ENCODE assay signal across 13 cellular contexts in genomic region chr19:17264641-17264979, GRCh38. TPM values are rescaled to one million over a fixed set of nuclear protein-coding genes. Genes with fewer than 3 reads are reported as not detected.
DNase-seq lines count a peak whose midpoint lies in the region; ATAC-seq and TF ChIP-seq lines count a peak whose summit lies in the region.
"Had no signal": no experiment of that assay in that cellular context is flagged by ENCODE, and none has a peak within 500 bp of the region (broad histone marks: within the 10 kb centered on the region; RNA-seq: fewer than 3 reads in every experiment).

Gene USHBP1, minus strand, starts transcription at chr19:17264745. Its CDS starts 446 bp downstream, at chr19:17264299.

- no peak for ATAC-seq in left lung
- ATAC-seq in GM18861 (IDR thresholded peaks at IDR 0.05; ENCODE audit: unreplicated experiment), result no peak

- intact Hi-C loops in ascending aorta (cut with DNase I), result loop anchor here (10.0 kb wide), 1 partner anchor 200 kb away; the partner anchor contains the start of gene NXNL1
- intact Hi-C loops in left lung (cut with DNase I), result no loop called here

- peaks cover 0 to 10% of the 10 kb centered on the region in 2 donors for H3K36me3 ChIP-seq in ascending aorta
- peaks cover 0 to 13% of the 10 kb centered on the region in 2 donors for H3K36me3 ChIP-seq in left lung
- H3K36me3 ChIP-seq in stomach smooth muscle (ENCODE audit: control insufficient read depth in 2 of 2, insufficient read depth in 2 of 2, low read length in 2 of 2), result no peaks in the 10 kb centered on the region

- peaks cover 5 to 6% of the 10 kb centered on the region in 2 donors for H3K4me1 ChIP-seq in ascending aorta
- peaks cover 6 to 18% of the 10 kb centered on the region in 2 donors for H3K4me1 ChIP-seq in left lung
- peaks cover 14% of the 10 kb centered on the region for H3K4me1 ChIP-seq in stomach smooth muscle (ENCODE audit: control insufficient read depth, insufficient read depth, low read length)

- H3K27ac Mint-ChIP-seq in T-helper 1 cell treated with Interleukin-12 subunit alpha and Interleukin-12 subunit beta and Interleukin-4 antibody, amounts not matched to agents 30 μg/mL and 1 μg/mL, for 36 hours, result peak within 1 kb of the TSS; percentile 61

- H3K27ac ChIP-seq in ascending aorta (no peak within 1 kb of the TSS), left lung (peak within 1 kb of the TSS; percentile 57 to 74), stomach smooth muscle (ENCODE audit: low read length) (no peak within 1 kb of the TSS)
- H3K27ac ChIP-seq: 22Rv1 had no signal

- H3K27me3 ChIP-seq in ascending aorta, result no peaks in the 10 kb centered on the region
- H3K27me3 ChIP-seq in left lung, result no peaks in the 10 kb centered on the region
- H3K27me3 ChIP-seq in stomach smooth muscle (ENCODE audit: control insufficient read depth in 1 of 2, insufficient read depth in 2 of 2, low read length in 2 of 2), result no peaks in the 10 kb centered on the region

- no peak within 1 kb of the TSS for H3K9ac ChIP-seq in stomach smooth muscle (ENCODE audit: low read length in 2 of 2)

- TF ChIP-seq CTCF in ascending aorta (IDR thresholded peaks at IDR 0.05) (no peak), left lung (IDR thresholded peaks at IDR 0.05) (no peak)

- H3K27me3 Mint-ChIP-seq in T-helper 1 cell treated with Interleukin-12 subunit alpha and Interleukin-12 subunit beta and Interleukin-4 antibody, amounts not matched to agents 30 μg/mL and 1 μg/mL, for 36 hours (ENCODE audit: low read depth), result peaks cover 4% of the 10 kb centered on the region

- H3K4me3 ChIP-seq in ascending aorta (peak within 1 kb of the TSS in 1 of 2 donors; percentile 33), left lung (peak within 1 kb of the TSS in 1 of 2 donors; percentile 44), stomach smooth muscle (ENCODE audit: low read length in 2 of 2) (peak within 1 kb of the TSS; percentile 25 to 49)

- peaks cover 16% of the 10 kb centered on the region for H3K4me1 Mint-ChIP-seq in T-helper 1 cell treated with Interleukin-12 subunit alpha and Interleukin-12 subunit beta and Interleukin-4 antibody, amounts not matched to agents 30 μg/mL and 1 μg/mL, for 36 hours (ENCODE audit: low read depth)

- DNase-seq in T-helper 1 cell, result no peak
- no peak for DNase-seq in ascending aorta (ENCODE audit: low spot score in 2 of 2)
- no peak for DNase-seq in left lung
- DNase-seq in medulla oblongata (ENCODE audit: extremely low spot score), result no peak
- DNase-seq in DMS53 (lab: John Stamatoyannopoulos, UW), result no peak
- DNase-seq: DND-41, NCI-H446 treated with DMSO at 0.1 percent for 48 hours had no signal

- H3K36me3 Mint-ChIP-seq in T-helper 1 cell treated with Interleukin-12 subunit alpha and Interleukin-12 subunit beta and Interleukin-4 antibody, amounts not matched to agents 30 μg/mL and 1 μg/mL, for 36 hours (ENCODE audit: low read depth), result no peaks in the 10 kb centered on the region

- H3K9me3 ChIP-seq in ascending aorta, result no peaks in the 10 kb centered on the region
- H3K9me3 ChIP-seq in left lung, result no peaks in the 10 kb centered on the region
- H3K9me3 ChIP-seq in stomach smooth muscle (ENCODE audit: control insufficient read depth in 2 of 2, low read length in 2 of 2), result no peaks in the 10 kb centered on the region

- no peaks in the 10 kb centered on the region for H3K9me3 Mint-ChIP-seq in T-helper 1 cell treated with Interleukin-12 subunit alpha and Interleukin-12 subunit beta and Interleukin-4 antibody, amounts not matched to agents 30 μg/mL and 1 μg/mL, for 36 hours

- H3K4me3 Mint-ChIP-seq in T-helper 1 cell treated with Interleukin-12 subunit alpha and Interleukin-12 subunit beta and Interleukin-4 antibody, amounts not matched to agents 30 μg/mL and 1 μg/mL, for 36 hours, result no peak within 1 kb of the TSS

RNA-seq across cellular contexts. Expression of gene USHBP1, which starts in this region (rescaled TPM):
- 12.3 TPM for total RNA-seq in ascending aorta
- 1 to 10 TPM; 4.8 to 9.2 TPM for total RNA-seq in left lung
- total RNA-seq: LHCN-M2, osteocyte had no signal

Comparison
In these comparisons a context has a peak if more than half of its experiments do, and no peak if none do; other contexts are left out.
1. H3K27ac ChIP-seq: peak in left lung (2 of 2); none in ascending aorta (0 of 2) and stomach smooth muscle (single experiment).